In the genomic region with DNA sequence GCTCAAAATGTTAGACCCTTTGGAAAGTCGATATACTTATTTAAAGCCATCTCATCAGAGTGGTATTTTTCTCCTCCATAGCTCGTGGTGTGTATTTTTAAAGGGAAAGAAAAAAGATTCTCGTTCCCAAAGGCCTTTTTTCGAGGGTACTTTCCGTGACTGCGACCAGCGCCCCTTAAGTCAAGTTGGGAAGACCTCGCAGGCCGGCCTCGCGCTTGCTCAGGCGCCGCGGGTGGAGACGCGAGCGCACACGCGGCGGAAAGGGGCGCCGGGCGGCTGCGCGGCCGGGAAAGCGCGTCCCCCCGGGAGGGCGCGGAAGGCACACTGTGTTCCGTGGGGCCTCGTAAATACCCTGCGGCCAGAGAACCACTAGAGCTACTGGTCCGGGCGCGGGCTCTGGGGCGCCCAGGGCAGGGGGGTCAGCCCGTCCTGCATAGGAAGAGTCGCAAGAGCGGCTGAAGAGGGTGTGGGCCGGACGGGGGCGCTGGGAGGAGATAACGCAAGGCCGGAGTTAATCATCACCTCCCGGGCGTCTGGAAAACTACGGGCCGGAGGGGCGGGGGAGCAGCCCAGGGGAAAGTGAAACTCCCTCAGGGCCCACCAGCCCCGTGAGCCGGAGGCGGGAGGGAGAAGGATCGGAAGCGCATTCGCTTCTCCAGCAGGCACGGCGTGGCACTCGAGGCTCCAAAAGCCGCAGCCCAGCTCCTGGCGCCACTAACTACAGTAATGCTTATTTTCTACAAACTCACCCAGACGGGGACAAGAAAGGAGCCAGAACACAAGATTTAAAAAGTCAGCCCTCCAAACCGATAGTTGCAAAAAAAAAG, we compare ENCODE assay signal across 8 cellular contexts. TPM values are rescaled to one million over a fixed set of nuclear protein-coding genes. Genes with fewer than 3 reads are reported as not detected.
DNase-seq lines count a peak whose midpoint lies in the region; ATAC-seq, FAIRE-seq and TF ChIP-seq lines count a peak whose summit lies in the region.

No MANE protein-coding gene starts in this region.

- DNase-seq in 8988T (peak; percentile 61), GM18507 (ENCODE audit: extremely low spot score, insufficient read length, low read depth) (peak; percentile 45), NCI-H2171 (lab: John Stamatoyannopoulos, UW) (peak; percentile 60), WERI-Rb-1 (peak; percentile 90), breast epithelium (ENCODE audit: low spot score in 2 of 2) (peak; percentile 75 to 76), inferior parietal cortex (ENCODE audit: extremely low spot score) (peak; percentile 80), smooth muscle cell of the brain vasculature (ENCODE audit: low read depth, low spot score) (peak; percentile 50)

- peak; percentile 41 for ATAC-seq in HG02981 (IDR thresholded peaks at IDR 0.05; ENCODE audit: unreplicated experiment)

- H3K9me3 ChIP-seq in WERI-Rb-1 (ENCODE audit: severe bottlenecking) = no peaks in the 10 kb centered on the region
- H3K9me3 ChIP-seq in breast epithelium = no peaks in the 10 kb centered on the region

- H3K4me1 ChIP-seq in breast epithelium = peaks cover 0 to 16% of the 10 kb centered on the region in 2 donors

- H3K36me3 ChIP-seq in WERI-Rb-1 (no peaks in the 10 kb centered on the region), breast epithelium (no peaks in the 10 kb centered on the region)

- peak; percentile 29; the same call in 1 of the 2 replicates for TF ChIP-seq CTCF in WERI-Rb-1 (IDR thresholded peaks at IDR 0.05; ENCODE audit: low read depth, low read length)
- peak in 2 of 3 donors; percentile 1 to 26 for TF ChIP-seq CTCF in breast epithelium (IDR thresholded peaks at IDR 0.05)

- H3K27ac ChIP-seq in WERI-Rb-1 (peak overlapping the region; percentile 93), breast epithelium (peak overlapping the region; percentile 96 to 99)

- peak; percentile 92 for FAIRE-seq in GM18507 (lab: Jason Lieb, UNC)

- intact Hi-C loops in breast epithelium (cut with DNase I; ENCODE audit: low total_unique reads) = loop anchor here (5.0 kb wide), 1 partner anchor 982 kb away; no protein-coding TSS in a partner anchor

- H3K27me3 ChIP-seq in WERI-Rb-1 (ENCODE audit: insufficient read depth, low read depth, severe bottlenecking) (no peaks in the 10 kb centered on the region), breast epithelium (no peaks in the 10 kb centered on the region)

- no peak for TF ChIP-seq POLR2A in breast epithelium (IDR thresholded peaks at IDR 0.05)

- peak overlapping the region; percentile 81 for H3K4me3 ChIP-seq in WERI-Rb-1 (ENCODE audit: low read depth, low read length)
- peak overlapping the region; percentile 64 to 88 (median 84) for H3K4me3 ChIP-seq in breast epithelium

RNA-seq across cellular contexts. Expression of a gene that starts 1.2 kb away (rescaled TPM):
- total RNA-seq in breast epithelium = 10 to 100 TPM; 12.7 to 16.5 (median 13.1) TPM

RNA-seq across cellular contexts. Expression of a gene that starts 41.0 kb away (rescaled TPM):
- 100 to 1,000 TPM; 101 to 138 (median 104) TPM for total RNA-seq in breast epithelium

Comparison
In these comparisons a context has a peak if more than half of its experiments do, and no peak if none do; other contexts are left out.
1. Peak in every context shown above with its lines: DNase-seq, ATAC-seq, H3K4me3 ChIP-seq and H3K27ac ChIP-seq.